1 cellular context compared by ENCODE assay signal in the genomic region with DNA sequence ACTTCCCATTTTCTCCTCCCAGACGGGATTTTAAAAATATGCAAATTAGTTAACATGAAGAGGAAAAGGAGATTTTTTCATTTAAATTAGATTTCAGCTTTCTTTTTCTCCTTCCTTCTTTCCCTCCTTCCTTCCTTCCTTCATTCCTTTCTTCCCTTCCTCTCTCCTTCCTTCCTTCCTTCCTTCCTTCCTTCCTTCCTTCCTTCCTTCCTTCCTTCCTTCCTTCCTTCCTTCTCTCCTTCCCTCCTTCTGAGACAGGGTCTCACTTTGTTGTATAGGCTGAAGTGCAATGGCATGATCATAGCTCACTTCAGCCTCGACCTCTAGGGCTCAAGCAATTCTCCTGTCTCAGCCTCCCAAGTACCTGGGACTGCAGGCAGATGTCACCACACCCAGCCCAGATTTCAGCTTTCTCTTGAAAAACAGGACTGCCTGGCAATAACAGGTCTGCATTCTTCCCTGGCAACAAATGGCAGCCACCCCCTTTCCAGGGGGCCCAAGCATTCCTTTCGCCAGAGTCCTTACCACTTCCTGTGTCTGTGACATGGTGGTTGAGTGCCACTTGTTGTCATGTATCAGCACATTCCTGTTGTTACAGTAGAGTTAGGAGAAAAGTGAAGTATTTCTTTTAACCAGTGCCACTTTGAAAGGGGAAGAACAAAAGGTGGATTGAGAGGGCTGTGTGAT.
TF ChIP-seq lines count a peak whose summit lies in the region.

No MANE protein-coding gene starts in this region.

TF ChIP-seq in GM23338, 12 proteins besides CTCF, POLR2A, EP300 and RAD21 (continued from another document):
- TF ChIP-seq, protein P1, sequence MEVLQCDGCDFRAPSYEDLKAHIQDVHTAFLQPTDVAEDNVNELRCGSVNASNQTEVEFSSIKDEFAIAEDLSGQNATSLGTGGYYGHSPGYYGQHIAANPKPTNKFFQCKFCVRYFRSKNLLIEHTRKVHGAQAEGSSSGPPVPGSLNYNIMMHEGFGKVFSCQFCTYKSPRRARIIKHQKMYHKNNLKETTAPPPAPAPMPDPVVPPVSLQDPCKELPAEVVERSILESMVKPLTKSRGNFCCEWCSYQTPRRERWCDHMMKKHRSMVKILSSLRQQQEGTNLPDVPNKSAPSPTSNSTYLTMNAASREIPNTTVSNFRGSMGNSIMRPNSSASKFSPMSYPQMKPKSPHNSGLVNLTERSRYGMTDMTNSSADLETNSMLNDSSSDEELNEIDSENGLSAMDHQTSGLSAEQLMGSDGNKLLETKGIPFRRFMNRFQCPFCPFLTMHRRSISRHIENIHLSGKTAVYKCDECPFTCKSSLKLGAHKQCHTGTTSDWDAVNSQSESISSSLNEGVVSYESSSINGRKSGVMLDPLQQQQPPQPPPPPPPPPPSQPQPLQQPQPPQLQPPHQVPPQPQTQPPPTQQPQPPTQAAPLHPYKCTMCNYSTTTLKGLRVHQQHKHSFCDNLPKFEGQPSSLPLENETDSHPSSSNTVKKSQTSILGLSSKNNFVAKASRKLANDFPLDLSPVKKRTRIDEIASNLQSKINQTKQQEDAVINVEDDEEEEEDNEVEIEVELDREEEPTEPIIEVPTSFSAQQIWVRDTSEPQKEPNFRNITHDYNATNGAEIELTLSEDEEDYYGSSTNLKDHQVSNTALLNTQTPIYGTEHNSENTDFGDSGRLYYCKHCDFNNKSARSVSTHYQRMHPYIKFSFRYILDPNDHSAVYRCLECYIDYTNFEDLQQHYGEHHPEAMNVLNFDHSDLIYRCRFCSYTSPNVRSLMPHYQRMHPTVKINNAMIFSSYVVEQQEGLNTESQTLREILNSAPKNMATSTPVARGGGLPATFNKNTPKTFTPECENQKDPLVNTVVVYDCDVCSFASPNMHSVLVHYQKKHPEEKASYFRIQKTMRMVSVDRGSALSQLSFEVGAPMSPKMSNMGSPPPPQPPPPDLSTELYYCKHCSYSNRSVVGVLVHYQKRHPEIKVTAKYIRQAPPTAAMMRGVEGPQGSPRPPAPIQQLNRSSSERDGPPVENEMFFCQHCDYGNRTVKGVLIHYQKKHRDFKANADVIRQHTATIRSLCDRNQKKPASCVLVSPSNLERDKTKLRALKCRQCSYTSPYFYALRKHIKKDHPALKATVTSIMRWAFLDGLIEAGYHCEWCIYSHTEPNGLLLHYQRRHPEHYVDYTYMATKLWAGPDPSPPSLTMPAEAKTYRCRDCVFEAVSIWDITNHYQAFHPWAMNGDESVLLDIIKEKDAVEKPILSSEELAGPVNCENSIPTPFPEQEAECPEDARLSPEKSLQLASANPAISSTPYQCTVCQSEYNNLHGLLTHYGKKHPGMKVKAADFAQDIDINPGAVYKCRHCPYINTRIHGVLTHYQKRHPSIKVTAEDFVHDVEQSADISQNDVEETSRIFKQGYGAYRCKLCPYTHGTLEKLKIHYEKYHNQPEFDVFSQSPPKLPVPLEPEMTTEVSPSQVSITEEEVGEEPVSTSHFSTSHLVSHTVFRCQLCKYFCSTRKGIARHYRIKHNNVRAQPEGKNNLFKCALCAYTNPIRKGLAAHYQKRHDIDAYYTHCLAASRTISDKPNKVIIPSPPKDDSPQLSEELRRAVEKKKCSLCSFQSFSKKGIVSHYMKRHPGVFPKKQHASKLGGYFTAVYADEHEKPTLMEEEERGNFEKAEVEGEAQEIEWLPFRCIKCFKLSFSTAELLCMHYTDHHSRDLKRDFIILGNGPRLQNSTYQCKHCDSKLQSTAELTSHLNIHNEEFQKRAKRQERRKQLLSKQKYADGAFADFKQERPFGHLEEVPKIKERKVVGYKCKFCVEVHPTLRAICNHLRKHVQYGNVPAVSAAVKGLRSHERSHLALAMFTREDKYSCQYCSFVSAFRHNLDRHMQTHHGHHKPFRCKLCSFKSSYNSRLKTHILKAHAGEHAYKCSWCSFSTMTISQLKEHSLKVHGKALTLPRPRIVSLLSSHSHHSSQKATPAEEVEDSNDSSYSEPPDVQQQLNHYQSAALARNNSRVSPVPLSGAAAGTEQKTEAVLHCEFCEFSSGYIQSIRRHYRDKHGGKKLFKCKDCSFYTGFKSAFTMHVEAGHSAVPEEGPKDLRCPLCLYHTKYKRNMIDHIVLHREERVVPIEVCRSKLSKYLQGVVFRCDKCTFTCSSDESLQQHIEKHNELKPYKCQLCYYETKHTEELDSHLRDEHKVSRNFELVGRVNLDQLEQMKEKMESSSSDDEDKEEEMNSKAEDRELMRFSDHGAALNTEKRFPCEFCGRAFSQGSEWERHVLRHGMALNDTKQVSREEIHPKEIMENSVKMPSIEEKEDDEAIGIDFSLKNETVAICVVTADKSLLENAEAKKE (CRISPR knock-in tag; IDR thresholded peaks at IDR 0.05) = no peak
TF ChIP-seq in GM23338: peak in this region for 1.
